In the genomic region with DNA sequence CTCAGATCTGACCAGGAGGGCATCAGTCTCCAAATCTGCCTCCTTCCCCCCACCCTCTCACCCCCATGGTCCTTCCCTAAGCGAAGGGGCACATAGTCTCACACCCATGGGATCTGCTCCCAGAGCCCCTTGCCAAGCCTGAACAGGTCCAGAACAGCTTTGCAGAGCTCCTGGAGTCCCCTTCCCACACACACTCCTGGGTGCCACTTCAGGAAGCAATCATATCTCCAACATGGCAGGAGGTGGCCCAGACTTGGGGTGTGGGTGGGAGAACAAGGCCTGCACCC, we compare ENCODE assay signal across 31 cellular contexts.
"Had no signal": no experiment of that assay in that cellular context is flagged by ENCODE, and none has a peak within 500 bp of the region (broad histone marks: within the 10 kb centered on the region; RNA-seq: fewer than 3 reads in every experiment).

No MANE protein-coding gene starts in this region.

- H3K27me3 Mint-ChIP-seq: activated CD4-positive, alpha-beta memory T cell treated with anti-CD3 and anti-CD28 coated beads for 36 hours; activated CD4-positive, alpha-beta T cell treated with anti-CD3 and anti-CD28 coated beads, Interleukin-2, amount 10 ng/mL, durations not matched to agents 24 days and 14 days; activated naive CD8-positive, alpha-beta T cell treated with anti-CD3 and anti-CD28 coated beads for 36 hours; effector memory CD8-positive, alpha-beta T cell had no signal

- H3K36me3 ChIP-seq: adrenal gland, uterus had no signal

- H3K4me2 ChIP-seq: smooth muscle cell had no signal

- ATAC-seq: activated CD4-positive, CD25-positive, alpha-beta regulatory T cell treated with anti-CD3 and anti-CD28 coated beads, Interleukin-2, amount 50 U/mL, for 24 hours; body of pancreas; effector memory CD8-positive, alpha-beta T cell had no signal

- H3K4me1 ChIP-seq: uterus had no signal

- H3K27ac ChIP-seq: adrenal gland, body of pancreas, coronary artery, parathyroid adenoma, psoas muscle, uterus, VCaP had no signal

- H3K4me1 Mint-ChIP-seq: activated CD4-positive, alpha-beta T cell treated with anti-CD3 and anti-CD28 coated beads, Interleukin-2, amount 10 ng/mL, durations not matched to agents 24 days and 14 days; activated naive CD8-positive, alpha-beta T cell treated with anti-CD3 and anti-CD28 coated beads for 36 hours had no signal

- H3K36me3 Mint-ChIP-seq: activated naive CD8-positive, alpha-beta T cell treated with anti-CD3 and anti-CD28 coated beads for 36 hours had no signal

- H3K4me3 ChIP-seq: adrenal gland, body of pancreas, coronary artery, dorsolateral prefrontal cortex, psoas muscle, smooth muscle cell, uterus had no signal

- H3K9me3 Mint-ChIP-seq: activated CD4-positive, alpha-beta memory T cell treated with anti-CD3 and anti-CD28 coated beads for 36 hours; activated CD4-positive, alpha-beta T cell treated with anti-CD3 and anti-CD28 coated beads, Interleukin-2, amount 10 ng/mL, durations not matched to agents 24 days and 14 days; activated naive CD4-positive, alpha-beta T cell treated with anti-CD3 and anti-CD28 coated beads for 36 hours; activated naive CD8-positive, alpha-beta T cell treated with anti-CD3 and anti-CD28 coated beads for 36 hours; activated T-helper 1 cell treated with anti-CD3 and anti-CD28 coated beads, Interleukin-12 subunit alpha, Interleukin-12 subunit beta, Interleukin-2, Interleukin-4 antibody, amounts not matched to agents 30 ng/mL and 10 ng/mL and 1 ng/mL, durations not matched to agents 14 hours and 24 hours and 36 hours; effector memory CD8-positive, alpha-beta T cell; T-helper 1 cell treated with Interleukin-12 subunit alpha and Interleukin-12 subunit beta and Interleukin-4 antibody, amounts not matched to agents 30 μg/mL and 1 μg/mL, for 36 hours had no signal

- DNase-seq: activated CD4-positive, alpha-beta memory T cell treated with anti-CD3 and anti-CD28 coated beads for 36 hours; activated CD4-positive, alpha-beta T cell treated with anti-CD3 and anti-CD28 coated beads, Interleukin-2, amount 10 ng/mL, durations not matched to agents 24 days and 14 days; activated CD8-positive, alpha-beta memory T cell treated with anti-CD3 and anti-CD28 coated beads, Interleukin-2, amount 50 U/mL, for 4 hours; activated effector memory CD4-positive, alpha-beta T cell treated with anti-CD3 and anti-CD28 coated beads, Interleukin-2, amount 50 U/mL, for 16 hours; activated naive CD4-positive, alpha-beta T cell treated with anti-CD3 and anti-CD28 coated beads for 36 hours; activated naive CD8-positive, alpha-beta T cell treated with anti-CD3 and anti-CD28 coated beads for 36 hours; activated T-cell treated with anti-CD3 and anti-CD28 coated beads, Interleukin-2, amount 50 U/mL, for 1 hour; aorta; body of pancreas; effector memory CD8-positive, alpha-beta T cell; foreskin fibroblast; head of caudate nucleus; hippocampal formation; mesenchymal stem cell; occipital lobe; psoas muscle; stimulated activated CD4-positive, alpha-beta T cell treated with anti-CD3 and anti-CD28 coated beads, Interleukin-15, amount 100 ng/mL, for 24 hours; stimulated activated CD4-positive, alpha-beta T cell treated with anti-CD3 and anti-CD28 coated beads, Interleukin-2, amount 100 ng/mL, for 24 hours; stimulated activated naive CD4-positive, alpha-beta T cell treated with Interleukin-2 at 50 U/mL for 16 hours; T-helper 9 cell; trophoblast cell; uterus had no signal

- H3K4me3 Mint-ChIP-seq: activated CD4-positive, alpha-beta memory T cell treated with anti-CD3 and anti-CD28 coated beads for 36 hours; activated CD4-positive, alpha-beta T cell treated with anti-CD3 and anti-CD28 coated beads, Interleukin-2, amount 10 ng/mL, durations not matched to agents 24 days and 14 days; activated naive CD4-positive, alpha-beta T cell treated with anti-CD3 and anti-CD28 coated beads for 36 hours; activated naive CD8-positive, alpha-beta T cell treated with anti-CD3 and anti-CD28 coated beads for 36 hours; activated T-helper 1 cell treated with anti-CD3 and anti-CD28 coated beads, Interleukin-12 subunit alpha, Interleukin-12 subunit beta, Interleukin-2, Interleukin-4 antibody, amounts not matched to agents 30 ng/mL and 10 ng/mL and 1 ng/mL, durations not matched to agents 14 hours and 24 hours and 36 hours; effector memory CD8-positive, alpha-beta T cell; T-helper 1 cell treated with Interleukin-12 subunit alpha and Interleukin-12 subunit beta and Interleukin-4 antibody, amounts not matched to agents 30 μg/mL and 1 μg/mL, for 36 hours had no signal

- H3K9me3 ChIP-seq: adrenal gland, body of pancreas, psoas muscle, uterus had no signal

- H3K27ac Mint-ChIP-seq: activated CD4-positive, alpha-beta memory T cell treated with anti-CD3 and anti-CD28 coated beads for 36 hours; activated CD4-positive, alpha-beta T cell treated with anti-CD3 and anti-CD28 coated beads, Interleukin-2, amount 10 ng/mL, durations not matched to agents 24 days and 14 days; activated naive CD4-positive, alpha-beta T cell treated with anti-CD3 and anti-CD28 coated beads for 36 hours; activated naive CD8-positive, alpha-beta T cell treated with anti-CD3 and anti-CD28 coated beads for 36 hours; activated T-helper 1 cell treated with anti-CD3 and anti-CD28 coated beads, Interleukin-12 subunit alpha, Interleukin-12 subunit beta, Interleukin-2, Interleukin-4 antibody, amounts not matched to agents 30 ng/mL and 10 ng/mL and 1 ng/mL, durations not matched to agents 14 hours and 24 hours and 36 hours; T-helper 1 cell treated with Interleukin-12 subunit alpha and Interleukin-12 subunit beta and Interleukin-4 antibody, amounts not matched to agents 30 μg/mL and 1 μg/mL, for 36 hours had no signal

- H3K9ac ChIP-seq: parathyroid adenoma had no signal

- H3K27me3 ChIP-seq: adrenal gland, body of pancreas, dorsolateral prefrontal cortex, uterus had no signal
